8 cellular contexts compared by ENCODE assay signal in the genomic region with DNA sequence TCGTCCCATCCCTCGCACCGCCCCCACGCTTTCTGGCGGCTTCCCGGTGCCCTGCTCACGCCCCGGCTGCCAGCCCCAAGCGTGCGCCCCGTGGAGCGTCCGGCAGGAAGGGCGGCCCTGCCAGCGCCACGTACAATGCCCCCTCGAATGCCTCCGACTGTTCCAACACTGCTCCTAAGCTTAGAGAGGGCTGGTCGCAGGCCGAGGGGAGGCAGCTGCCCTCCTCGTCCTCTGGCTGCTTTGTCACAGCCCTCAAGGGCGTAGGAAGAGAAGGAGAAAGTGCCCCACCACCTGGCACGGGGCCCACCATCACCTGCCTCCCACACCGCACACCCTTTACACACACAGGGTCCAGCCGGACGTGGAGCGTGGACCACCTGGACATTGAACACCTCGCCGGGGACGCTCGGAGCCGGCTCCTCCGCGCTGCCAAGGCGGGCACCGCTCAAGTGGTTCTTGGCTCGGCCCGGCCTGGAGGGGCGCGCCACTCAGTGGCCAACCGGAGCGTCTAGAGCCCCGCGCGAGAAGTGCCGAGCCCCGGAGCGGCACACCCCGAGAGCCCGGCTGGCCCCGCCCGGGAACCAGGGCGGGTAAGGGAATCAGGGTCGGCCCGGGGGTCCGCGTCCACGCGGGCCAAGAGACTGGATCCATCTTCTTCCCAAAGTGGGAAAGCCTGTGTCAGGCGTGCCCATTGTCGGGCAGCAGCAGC. TPM values are rescaled to one million over a fixed set of nuclear protein-coding genes. Genes with fewer than 3 reads are reported as not detected.
A peak's percentile ranks its signal among the peaks of the same experiment; 100 is the strongest.
DNase-seq lines count a peak whose midpoint lies in the region; ATAC-seq and TF ChIP-seq lines count a peak whose summit lies in the region.

No MANE protein-coding gene starts in this region.

- H3K4me2 ChIP-seq in SU-DHL-6 (ENCODE audit: low read depth, low read length, poor library complexity, severe bottlenecking) = peak overlapping the region; percentile 26

- H3K4me1 Mint-ChIP-seq in natural killer cell treated with Interleukin-12 subunit alpha and Interleukin-12 subunit beta and Interleukin-15 and Interleukin-18, amount 100 ng/mL, for 72 hours (ENCODE audit: low read depth in 2 of 2) = peaks cover 0 to 5% of the 10 kb centered on the region in 2 donors

- H3K27ac ChIP-seq in SU-DHL-6 (ENCODE audit: low read depth, low read length) = no peak overlapping the region

- no peak overlapping the region for H3K9ac ChIP-seq in SU-DHL-6 (ENCODE audit: low read length)

- peak; percentile 38 for ATAC-seq in HG02759 (IDR thresholded peaks at IDR 0.05; ENCODE audit: unreplicated experiment)
- no peak for ATAC-seq in natural killer cell treated with Interleukin-12 subunit alpha and Interleukin-12 subunit beta and Interleukin-15 and Interleukin-18, amount 100 ng/mL, for 72 hours
- ATAC-seq in HG03108 (IDR thresholded peaks at IDR 0.05; ENCODE audit: unreplicated experiment) = no peak

- H3K4me3 ChIP-seq in GM06990 (replicated peaks; ENCODE audit: low read depth, low read length) = peak overlapping the region; percentile 14
- no peak overlapping the region for H3K4me3 ChIP-seq in SU-DHL-6 (ENCODE audit: insufficient read depth, low read length, poor library complexity, severe bottlenecking)
- peak overlapping the region; percentile 5 for H3K4me3 ChIP-seq in epithelial cell of esophagus (ENCODE audit: low read length)

- H3F3A ChIP-seq in SU-DHL-6 (ENCODE audit: insufficient read depth) = no peaks in the 10 kb centered on the region

- H3K4me3 Mint-ChIP-seq in natural killer cell treated with Interleukin-12 subunit alpha and Interleukin-12 subunit beta and Interleukin-15 and Interleukin-18, amount 100 ng/mL, for 72 hours = peak overlapping the region; percentile 14

- H2AFZ ChIP-seq in SU-DHL-6 (ENCODE audit: low read depth, low read length, severe bottlenecking) = no peak overlapping the region

- H3K9me2 ChIP-seq in SU-DHL-6 (replicated peaks; ENCODE audit: insufficient read depth, low read length) = no peaks in the 10 kb centered on the region

- no peaks in the 10 kb centered on the region for H3K9me3 Mint-ChIP-seq in natural killer cell treated with Interleukin-12 subunit alpha and Interleukin-12 subunit beta and Interleukin-15 and Interleukin-18, amount 100 ng/mL, for 72 hours

- no peaks in the 10 kb centered on the region for H3K9me3 ChIP-seq in SU-DHL-6 (ENCODE audit: insufficient read depth, low read length)

- H3K36me3 ChIP-seq in GM06990 (ENCODE audit: control insufficient read depth, insufficient read depth, low read length) (no peaks in the 10 kb centered on the region), SU-DHL-6 (ENCODE audit: low read length) (no peaks in the 10 kb centered on the region)

- H3K36me3 Mint-ChIP-seq in natural killer cell treated with Interleukin-12 subunit alpha and Interleukin-12 subunit beta and Interleukin-15 and Interleukin-18, amount 100 ng/mL, for 72 hours = no peaks in the 10 kb centered on the region

- no peak for TF ChIP-seq CTCF in GM06990 (IDR thresholded peaks at IDR 0.05; ENCODE audit: insufficient read depth, low read length, poor library complexity, severe bottlenecking)
- TF ChIP-seq CTCF in SU-DHL-6 (IDR thresholded peaks at IDR 0.05; ENCODE audit: insufficient read depth, low read length, poor library complexity, severe bottlenecking) = no peak
- TF ChIP-seq CTCF in epithelial cell of esophagus (IDR thresholded peaks at IDR 0.05; ENCODE audit: insufficient read depth, low read depth, low read length, missing control alignments) = no peak

- 0 out of 2 replicates have a peak, but pooled peaks cover 3% of the 10 kb centered on the region for H4K20me1 ChIP-seq in SU-DHL-6 (ENCODE audit: low read depth, low read length)

- DNase-seq in GM06990 (ENCODE audit: extremely low read depth, insufficient read length) (peak; percentile 23), epithelial cell of esophagus (ENCODE audit: low read depth) (peak; percentile 16), HK-2 (ENCODE audit: unreplicated experiment) (no peak), NOMO-1 (lab: John Stamatoyannopoulos, UW; ENCODE audit: unreplicated experiment in 2 of 2) (no peak)
- no peak for DNase-seq in natural killer cell treated with Interleukin-12 subunit alpha and Interleukin-12 subunit beta and Interleukin-15 and Interleukin-18, amount 100 ng/mL, for 72 hours (ENCODE audit: low spot score)

- H3K27me3 ChIP-seq in GM06990 (replicated peaks; ENCODE audit: control insufficient read depth, insufficient read depth, low read length) = peaks cover 2% of the 10 kb centered on the region
- H3K27me3 ChIP-seq in SU-DHL-6 (ENCODE audit: low read length) = no peaks in the 10 kb centered on the region

- no peaks in the 10 kb centered on the region for H3K79me2 ChIP-seq in SU-DHL-6 (ENCODE audit: insufficient read depth, low read length)

- peaks cover 45 to 62% of the 10 kb centered on the region in 2 donors for H3K27me3 Mint-ChIP-seq in natural killer cell treated with Interleukin-12 subunit alpha and Interleukin-12 subunit beta and Interleukin-15 and Interleukin-18, amount 100 ng/mL, for 72 hours

- no peak overlapping the region for H3K27ac Mint-ChIP-seq in natural killer cell treated with Interleukin-12 subunit alpha and Interleukin-12 subunit beta and Interleukin-15 and Interleukin-18, amount 100 ng/mL, for 72 hours

RNA-seq across cellular contexts. Expression of gene DNER, which starts 0.8 kb away (rescaled TPM):
- total RNA-seq in natural killer cell treated with Interleukin-12 subunit alpha and Interleukin-12 subunit beta and Interleukin-15 and Interleukin-18, amount 100 ng/mL, for 72 hours = under 1 TPM in 1 of 2 donors, not detected in 1; 0.14 TPM

Comparison
In these comparisons a context has a peak if more than half of its experiments do, and no peak if none do; other contexts are left out.
1. DNase-seq: peak in GM06990 (single experiment) and epithelial cell of esophagus (single experiment); none in natural killer cell treated with Interleukin-12 subunit alpha and Interleukin-12 subunit beta and Interleukin-15 and Interleukin-18, amount 100 ng/mL, for 72 hours (single experiment), HK-2 (single experiment) and NOMO-1 (0 of 2).